ENCODE assay signal across 25 cellular contexts in the genomic region with DNA sequence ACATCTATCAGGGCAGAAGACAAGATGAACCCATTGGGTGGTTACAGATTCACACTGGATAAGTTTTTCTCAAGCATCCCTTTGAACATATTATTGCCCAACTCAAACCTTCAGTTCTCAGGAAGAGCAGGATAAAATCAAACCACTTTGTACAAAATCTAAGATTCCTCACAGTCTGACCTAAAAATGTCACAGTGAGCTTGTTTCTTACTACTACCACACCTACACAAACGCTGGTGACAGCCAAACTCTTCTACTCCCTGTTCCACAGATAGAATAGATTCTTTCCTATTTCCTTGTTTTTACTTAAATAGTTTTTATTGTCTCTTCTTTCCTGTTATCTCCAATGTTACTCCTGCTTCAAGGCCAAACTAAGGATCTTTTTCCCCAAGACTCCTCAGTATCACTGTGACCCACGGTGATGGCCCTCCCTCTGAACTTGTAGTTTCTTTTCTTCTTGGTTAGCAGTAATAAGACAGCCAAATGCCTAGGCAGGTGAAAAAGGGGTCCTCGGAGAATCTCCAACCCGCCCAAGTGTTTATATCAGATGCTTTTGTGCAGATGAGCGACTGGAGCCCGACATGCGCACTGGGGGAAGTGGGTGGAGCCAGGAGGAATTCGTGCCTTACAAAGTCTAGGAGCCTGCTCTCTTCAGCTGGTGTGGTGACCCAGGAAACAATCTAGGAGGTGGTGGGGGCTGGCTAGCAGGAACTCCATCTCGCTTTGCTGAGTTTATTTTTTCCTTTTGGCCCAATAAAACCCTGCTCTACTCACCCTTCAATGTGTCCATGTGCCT. TPM values are rescaled to one million over a fixed set of nuclear protein-coding genes. Genes with fewer than 3 reads are reported as not detected.
DNase-seq lines count a peak whose midpoint lies in the region; ATAC-seq and TF ChIP-seq lines count a peak whose summit lies in the region.
"Had no signal": no experiment of that assay in that cellular context is flagged by ENCODE, and none has a peak within 500 bp of the region (broad histone marks: within the 10 kb centered on the region; RNA-seq: fewer than 3 reads in every experiment).

No MANE protein-coding gene starts in this region.

- H4K20me1 ChIP-seq in PC-9 (ENCODE audit: insufficient read depth) = no peaks in the 10 kb centered on the region

- TF ChIP-seq CTCF in BE2C (IDR thresholded peaks at IDR 0.05; ENCODE audit: low read depth, low read length) = no peak
- no peak for TF ChIP-seq CTCF in PC-9 (conservative IDR thresholded peaks at IDR 0.05)
- no peak for TF ChIP-seq CTCF in tibial artery (IDR thresholded peaks at IDR 0.05)

- ATAC-seq in GM18870 (IDR thresholded peaks at IDR 0.05; ENCODE audit: unreplicated experiment) = no peak
- ATAC-seq: CD8-positive, alpha-beta T cell; GM12878; Panc1 had no signal

- DNase-seq in BE2C (peak; percentile 32), PC-9 (no peak), head of caudate nucleus (peak in 35 of 42 donors; percentile 6 to 70 (median 34)), tibial artery (no peak), NCI-H526 treated with DMSO at 0.1 percent for 48 hours (lab: John Stamatoyannopoulos, UW) (no peak), MV-4-11 (lab: John Stamatoyannopoulos, UW) (no peak)
- DNase-seq: AML-193; Caco-2; CD8-positive, alpha-beta T cell; GDM1; H7; KBM-7; MG63; NCI-H2029; NCI-H446; NCI-H524 treated with DMSO at 0.1 percent for 48 hours; SHP77 treated with DMSO at 0.1 percent for 48 hours; SK-N-SH had no signal

- H3K27me3 ChIP-seq in BE2C (no peaks in the 10 kb centered on the region), PC-9 (ENCODE audit: insufficient read depth, low read depth) (no peaks in the 10 kb centered on the region), tibial artery (no peaks in the 10 kb centered on the region)

- H3K4me3 ChIP-seq in BE2C (ENCODE audit: low read depth, low read length) (no peak overlapping the region), PC-9 (no peak overlapping the region), tibial artery (no peak overlapping the region)
- H3K4me3 ChIP-seq: GM12878, MG63 had no signal

- no peaks in the 10 kb centered on the region for H3K9me3 ChIP-seq in BE2C
- H3K9me3 ChIP-seq in PC-9 (ENCODE audit: insufficient read depth, low read depth) = no peaks in the 10 kb centered on the region
- H3K9me3 ChIP-seq in tibial artery = no peaks in the 10 kb centered on the region
- H3K9me3 ChIP-seq: MG63, SK-N-SH had no signal

- no peak overlapping the region for H3K27ac ChIP-seq in PC-9
- peak overlapping the region; percentile 30 to 53 for H3K27ac ChIP-seq in tibial artery
- H3K27ac ChIP-seq: C4-2B, RWPE1 had no signal

- H3K36me3 ChIP-seq in BE2C = no peaks in the 10 kb centered on the region
- no peaks in the 10 kb centered on the region for H3K36me3 ChIP-seq in PC-9 (ENCODE audit: low read depth)
- H3K36me3 ChIP-seq in tibial artery = no peaks in the 10 kb centered on the region
- H3K36me3 ChIP-seq: MG63 had no signal

- H3F3A ChIP-seq in PC-9 (ENCODE audit: insufficient read depth, low read depth) = no peaks in the 10 kb centered on the region

- 0 out of 2 replicates have a peak overlapping the region, but pooled peaks have one; percentile 22 for H2AFZ ChIP-seq in PC-9

- CTCF ChIA-PET in PC-9 (lab: Charles Lee) = no interaction called here

- H3K79me2 ChIP-seq in PC-9 (ENCODE audit: low read depth) = no peaks in the 10 kb centered on the region

- no TSS peak for BruUV-seq in PC-9 (replicated peaks; lab: Mats Ljungman, UMichigan)

- POLR2A ChIA-PET in PC-9 (lab: Charles Lee; ENCODE audit: unreplicated experiment) = no interaction called here

- no peaks in the 10 kb centered on the region for H3K9me2 ChIP-seq in PC-9 (ENCODE audit: insufficient read depth)
- H3K9me2 ChIP-seq: SK-N-SH had no signal

- intact Hi-C loops in PC-9 (cut with micrococcal nuclease; ENCODE audit: unreplicated experiment) = no loop called here
- intact Hi-C loops in head of caudate nucleus (cut with DNase I) = no loop called here
- intact Hi-C loops in tibial artery (cut with DNase I; ENCODE audit: low total_unique reads) = loop anchor here (10.0 kb wide), 1 partner anchor 72 kb away; no protein-coding TSS in a partner anchor

- H3K4me2 ChIP-seq in PC-9 = no peak overlapping the region
- H3K4me2 ChIP-seq: SK-N-SH had no signal

- H3K4me1 ChIP-seq in BE2C (no peaks in the 10 kb centered on the region), PC-9 (replicated peaks; ENCODE audit: insufficient read depth) (no peaks in the 10 kb centered on the region), tibial artery (peaks cover 0 to 62% (median 17%) of the 10 kb centered on the region in 4 donors)
- H3K4me1 ChIP-seq: Caco-2 had no signal

RNA-seq across cellular contexts. Expression of a gene that starts 53.4 kb away (rescaled TPM):
- polyA plus RNA-seq in BE2C (2012; ENCODE audit: insufficient read depth, insufficient read length, low read depth) = not detected
- not detected in 2 replicates for total RNA-seq in PC-9 (2021)
- total RNA-seq: A172; Caco-2; CD8-positive, alpha-beta T cell; GM12878; H7 had no signal
- polyA plus RNA-seq: AG04450, GM12878, SK-N-SH had no signal

RNA-seq across cellular contexts. Expression of a gene that starts 58.3 kb away (rescaled TPM):
- 2.4 TPM for polyA plus RNA-seq in BE2C (2012; ENCODE audit: insufficient read depth, insufficient read length, low read depth)
- total RNA-seq in PC-9 (2021) = 8.5 and 11.4 TPM in 2 replicates

Comparison
In these comparisons a context has a peak if more than half of its experiments do, and no peak if none do; other contexts are left out.
1. DNase-seq: peak in BE2C (single experiment) and head of caudate nucleus (35 of 42); none in PC-9 (0 of 2), tibial artery (0 of 2), NCI-H526 treated with DMSO at 0.1 percent for 48 hours (single experiment) and MV-4-11 (single experiment).